Comparison of ENCODE assay signal across 1 cellular context in the genomic region with DNA sequence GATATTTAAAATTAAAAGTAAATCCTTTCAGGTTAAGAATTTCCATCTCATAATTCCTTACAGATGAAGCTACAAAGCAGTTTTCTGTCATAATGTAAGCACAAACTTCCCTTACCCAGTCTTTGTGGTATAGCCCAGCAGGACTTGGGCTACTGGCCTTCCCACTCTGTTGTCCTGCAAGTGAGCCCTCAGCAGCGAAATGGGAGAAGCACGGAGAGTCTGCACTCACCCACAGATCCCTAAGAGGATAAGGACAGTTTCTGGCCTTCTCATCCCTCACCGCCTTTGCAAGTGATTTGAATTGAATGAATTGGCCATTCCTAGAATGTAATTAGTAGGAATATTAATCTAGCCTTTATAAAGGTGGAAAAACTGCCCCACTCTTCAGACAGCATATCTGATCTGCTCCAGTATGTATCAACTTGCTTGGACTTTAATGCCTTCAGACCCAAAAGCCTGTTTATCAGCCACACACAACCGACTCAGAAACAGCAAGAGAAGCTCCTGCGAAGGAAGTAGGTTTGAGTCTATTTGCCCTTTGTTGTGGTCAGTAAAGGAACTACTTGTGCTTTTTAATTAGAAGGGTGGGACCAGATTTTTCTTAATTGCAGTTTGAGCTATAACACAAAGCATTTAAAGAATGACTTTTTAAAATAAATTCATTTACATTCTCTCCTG.
TF ChIP-seq lines count a peak whose summit lies in the region.

No MANE protein-coding gene starts in this region.

TF ChIP-seq in GM23338, 12 proteins besides CTCF, POLR2A, EP300 and RAD21 (continued from another document):
- TF ChIP-seq, protein P1, sequence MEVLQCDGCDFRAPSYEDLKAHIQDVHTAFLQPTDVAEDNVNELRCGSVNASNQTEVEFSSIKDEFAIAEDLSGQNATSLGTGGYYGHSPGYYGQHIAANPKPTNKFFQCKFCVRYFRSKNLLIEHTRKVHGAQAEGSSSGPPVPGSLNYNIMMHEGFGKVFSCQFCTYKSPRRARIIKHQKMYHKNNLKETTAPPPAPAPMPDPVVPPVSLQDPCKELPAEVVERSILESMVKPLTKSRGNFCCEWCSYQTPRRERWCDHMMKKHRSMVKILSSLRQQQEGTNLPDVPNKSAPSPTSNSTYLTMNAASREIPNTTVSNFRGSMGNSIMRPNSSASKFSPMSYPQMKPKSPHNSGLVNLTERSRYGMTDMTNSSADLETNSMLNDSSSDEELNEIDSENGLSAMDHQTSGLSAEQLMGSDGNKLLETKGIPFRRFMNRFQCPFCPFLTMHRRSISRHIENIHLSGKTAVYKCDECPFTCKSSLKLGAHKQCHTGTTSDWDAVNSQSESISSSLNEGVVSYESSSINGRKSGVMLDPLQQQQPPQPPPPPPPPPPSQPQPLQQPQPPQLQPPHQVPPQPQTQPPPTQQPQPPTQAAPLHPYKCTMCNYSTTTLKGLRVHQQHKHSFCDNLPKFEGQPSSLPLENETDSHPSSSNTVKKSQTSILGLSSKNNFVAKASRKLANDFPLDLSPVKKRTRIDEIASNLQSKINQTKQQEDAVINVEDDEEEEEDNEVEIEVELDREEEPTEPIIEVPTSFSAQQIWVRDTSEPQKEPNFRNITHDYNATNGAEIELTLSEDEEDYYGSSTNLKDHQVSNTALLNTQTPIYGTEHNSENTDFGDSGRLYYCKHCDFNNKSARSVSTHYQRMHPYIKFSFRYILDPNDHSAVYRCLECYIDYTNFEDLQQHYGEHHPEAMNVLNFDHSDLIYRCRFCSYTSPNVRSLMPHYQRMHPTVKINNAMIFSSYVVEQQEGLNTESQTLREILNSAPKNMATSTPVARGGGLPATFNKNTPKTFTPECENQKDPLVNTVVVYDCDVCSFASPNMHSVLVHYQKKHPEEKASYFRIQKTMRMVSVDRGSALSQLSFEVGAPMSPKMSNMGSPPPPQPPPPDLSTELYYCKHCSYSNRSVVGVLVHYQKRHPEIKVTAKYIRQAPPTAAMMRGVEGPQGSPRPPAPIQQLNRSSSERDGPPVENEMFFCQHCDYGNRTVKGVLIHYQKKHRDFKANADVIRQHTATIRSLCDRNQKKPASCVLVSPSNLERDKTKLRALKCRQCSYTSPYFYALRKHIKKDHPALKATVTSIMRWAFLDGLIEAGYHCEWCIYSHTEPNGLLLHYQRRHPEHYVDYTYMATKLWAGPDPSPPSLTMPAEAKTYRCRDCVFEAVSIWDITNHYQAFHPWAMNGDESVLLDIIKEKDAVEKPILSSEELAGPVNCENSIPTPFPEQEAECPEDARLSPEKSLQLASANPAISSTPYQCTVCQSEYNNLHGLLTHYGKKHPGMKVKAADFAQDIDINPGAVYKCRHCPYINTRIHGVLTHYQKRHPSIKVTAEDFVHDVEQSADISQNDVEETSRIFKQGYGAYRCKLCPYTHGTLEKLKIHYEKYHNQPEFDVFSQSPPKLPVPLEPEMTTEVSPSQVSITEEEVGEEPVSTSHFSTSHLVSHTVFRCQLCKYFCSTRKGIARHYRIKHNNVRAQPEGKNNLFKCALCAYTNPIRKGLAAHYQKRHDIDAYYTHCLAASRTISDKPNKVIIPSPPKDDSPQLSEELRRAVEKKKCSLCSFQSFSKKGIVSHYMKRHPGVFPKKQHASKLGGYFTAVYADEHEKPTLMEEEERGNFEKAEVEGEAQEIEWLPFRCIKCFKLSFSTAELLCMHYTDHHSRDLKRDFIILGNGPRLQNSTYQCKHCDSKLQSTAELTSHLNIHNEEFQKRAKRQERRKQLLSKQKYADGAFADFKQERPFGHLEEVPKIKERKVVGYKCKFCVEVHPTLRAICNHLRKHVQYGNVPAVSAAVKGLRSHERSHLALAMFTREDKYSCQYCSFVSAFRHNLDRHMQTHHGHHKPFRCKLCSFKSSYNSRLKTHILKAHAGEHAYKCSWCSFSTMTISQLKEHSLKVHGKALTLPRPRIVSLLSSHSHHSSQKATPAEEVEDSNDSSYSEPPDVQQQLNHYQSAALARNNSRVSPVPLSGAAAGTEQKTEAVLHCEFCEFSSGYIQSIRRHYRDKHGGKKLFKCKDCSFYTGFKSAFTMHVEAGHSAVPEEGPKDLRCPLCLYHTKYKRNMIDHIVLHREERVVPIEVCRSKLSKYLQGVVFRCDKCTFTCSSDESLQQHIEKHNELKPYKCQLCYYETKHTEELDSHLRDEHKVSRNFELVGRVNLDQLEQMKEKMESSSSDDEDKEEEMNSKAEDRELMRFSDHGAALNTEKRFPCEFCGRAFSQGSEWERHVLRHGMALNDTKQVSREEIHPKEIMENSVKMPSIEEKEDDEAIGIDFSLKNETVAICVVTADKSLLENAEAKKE (CRISPR knock-in tag; IDR thresholded peaks at IDR 0.05), result no peak
- TF ChIP-seq, protein P2, sequence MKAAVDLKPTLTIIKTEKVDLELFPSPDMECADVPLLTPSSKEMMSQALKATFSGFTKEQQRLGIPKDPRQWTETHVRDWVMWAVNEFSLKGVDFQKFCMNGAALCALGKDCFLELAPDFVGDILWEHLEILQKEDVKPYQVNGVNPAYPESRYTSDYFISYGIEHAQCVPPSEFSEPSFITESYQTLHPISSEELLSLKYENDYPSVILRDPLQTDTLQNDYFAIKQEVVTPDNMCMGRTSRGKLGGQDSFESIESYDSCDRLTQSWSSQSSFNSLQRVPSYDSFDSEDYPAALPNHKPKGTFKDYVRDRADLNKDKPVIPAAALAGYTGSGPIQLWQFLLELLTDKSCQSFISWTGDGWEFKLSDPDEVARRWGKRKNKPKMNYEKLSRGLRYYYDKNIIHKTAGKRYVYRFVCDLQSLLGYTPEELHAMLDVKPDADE (IDR thresholded peaks at IDR 0.05), result no peak
- TF ChIP-seq NANOG (IDR thresholded peaks at IDR 0.05; ENCODE audit: borderline replicate concordance), result no peak
- TF ChIP-seq ZNF331 (CRISPR knock-in tag; IDR thresholded peaks at IDR 0.05; ENCODE audit: low read depth), result no peak
- TF ChIP-seq, protein P3, sequence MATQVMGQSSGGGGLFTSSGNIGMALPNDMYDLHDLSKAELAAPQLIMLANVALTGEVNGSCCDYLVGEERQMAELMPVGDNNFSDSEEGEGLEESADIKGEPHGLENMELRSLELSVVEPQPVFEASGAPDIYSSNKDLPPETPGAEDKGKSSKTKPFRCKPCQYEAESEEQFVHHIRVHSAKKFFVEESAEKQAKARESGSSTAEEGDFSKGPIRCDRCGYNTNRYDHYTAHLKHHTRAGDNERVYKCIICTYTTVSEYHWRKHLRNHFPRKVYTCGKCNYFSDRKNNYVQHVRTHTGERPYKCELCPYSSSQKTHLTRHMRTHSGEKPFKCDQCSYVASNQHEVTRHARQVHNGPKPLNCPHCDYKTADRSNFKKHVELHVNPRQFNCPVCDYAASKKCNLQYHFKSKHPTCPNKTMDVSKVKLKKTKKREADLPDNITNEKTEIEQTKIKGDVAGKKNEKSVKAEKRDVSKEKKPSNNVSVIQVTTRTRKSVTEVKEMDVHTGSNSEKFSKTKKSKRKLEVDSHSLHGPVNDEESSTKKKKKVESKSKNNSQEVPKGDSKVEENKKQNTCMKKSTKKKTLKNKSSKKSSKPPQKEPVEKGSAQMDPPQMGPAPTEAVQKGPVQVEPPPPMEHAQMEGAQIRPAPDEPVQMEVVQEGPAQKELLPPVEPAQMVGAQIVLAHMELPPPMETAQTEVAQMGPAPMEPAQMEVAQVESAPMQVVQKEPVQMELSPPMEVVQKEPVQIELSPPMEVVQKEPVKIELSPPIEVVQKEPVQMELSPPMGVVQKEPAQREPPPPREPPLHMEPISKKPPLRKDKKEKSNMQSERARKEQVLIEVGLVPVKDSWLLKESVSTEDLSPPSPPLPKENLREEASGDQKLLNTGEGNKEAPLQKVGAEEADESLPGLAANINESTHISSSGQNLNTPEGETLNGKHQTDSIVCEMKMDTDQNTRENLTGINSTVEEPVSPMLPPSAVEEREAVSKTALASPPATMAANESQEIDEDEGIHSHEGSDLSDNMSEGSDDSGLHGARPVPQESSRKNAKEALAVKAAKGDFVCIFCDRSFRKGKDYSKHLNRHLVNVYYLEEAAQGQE (IDR thresholded peaks at IDR 0.05; ENCODE audit: unreplicated experiment), result no peak
- TF ChIP-seq JUNB (IDR thresholded peaks at IDR 0.05; ENCODE audit: unreplicated experiment), result no peak
- no peak for TF ChIP-seq STAT1 (IDR thresholded peaks at IDR 0.05; ENCODE audit: unreplicated experiment)
- no peak for TF ChIP-seq EZH2phosphoT487 (IDR thresholded peaks at IDR 0.05; ENCODE audit: unreplicated experiment)
- TF ChIP-seq POLR2AphosphoS5 (IDR thresholded peaks at IDR 0.05; ENCODE audit: low read depth), result no peak
- TF ChIP-seq EZH2 (IDR thresholded peaks at IDR 0.05; ENCODE audit: low read depth, unreplicated experiment), result no peak
